ENCODE assay signal across 1 cellular context in the genomic region with DNA sequence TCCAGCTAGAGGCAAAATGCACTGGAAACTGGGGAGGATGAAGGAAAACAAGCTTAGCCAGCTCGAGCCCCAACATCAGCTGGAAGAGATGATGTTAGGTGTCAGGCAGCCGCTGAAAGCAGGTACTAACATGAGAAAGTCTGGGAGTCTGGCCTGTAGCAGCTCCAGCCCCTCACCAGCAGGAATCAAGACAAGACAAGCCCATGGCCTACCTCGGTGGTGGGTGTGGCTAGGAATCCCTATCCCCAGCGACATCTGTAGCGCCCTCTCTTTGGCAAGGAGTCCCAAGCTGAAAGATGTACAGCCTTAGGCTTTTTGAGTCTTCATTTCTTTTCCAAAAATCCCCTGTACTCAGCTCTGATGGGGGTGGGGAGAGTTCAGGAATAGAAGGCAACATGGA.
TF ChIP-seq lines count a peak whose summit lies in the region.

No MANE protein-coding gene starts in this region.

TF ChIP-seq in WTC11, 78 proteins besides CTCF, POLR2A, EP300 and RAD21 (continued from another document):
- TF ChIP-seq, protein P1, sequence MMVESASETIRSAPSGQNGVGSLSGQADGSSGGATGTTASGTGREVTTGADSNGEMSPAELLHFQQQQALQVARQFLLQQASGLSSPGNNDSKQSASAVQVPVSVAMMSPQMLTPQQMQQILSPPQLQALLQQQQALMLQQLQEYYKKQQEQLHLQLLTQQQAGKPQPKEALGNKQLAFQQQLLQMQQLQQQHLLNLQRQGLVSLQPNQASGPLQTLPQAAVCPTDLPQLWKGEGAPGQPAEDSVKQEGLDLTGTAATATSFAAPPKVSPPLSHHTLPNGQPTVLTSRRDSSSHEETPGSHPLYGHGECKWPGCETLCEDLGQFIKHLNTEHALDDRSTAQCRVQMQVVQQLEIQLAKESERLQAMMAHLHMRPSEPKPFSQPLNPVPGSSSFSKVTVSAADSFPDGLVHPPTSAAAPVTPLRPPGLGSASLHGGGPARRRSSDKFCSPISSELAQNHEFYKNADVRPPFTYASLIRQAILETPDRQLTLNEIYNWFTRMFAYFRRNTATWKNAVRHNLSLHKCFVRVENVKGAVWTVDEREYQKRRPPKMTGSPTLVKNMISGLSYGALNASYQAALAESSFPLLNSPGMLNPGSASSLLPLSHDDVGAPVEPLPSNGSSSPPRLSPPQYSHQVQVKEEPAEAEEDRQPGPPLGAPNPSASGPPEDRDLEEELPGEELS (CRISPR knock-in tag; IDR thresholded peaks at IDR 0.05), result no peak
- TF ChIP-seq CREB1 (CRISPR knock-in tag; IDR thresholded peaks at IDR 0.05) (no peak), ZNF121 (CRISPR knock-in tag; IDR thresholded peaks at IDR 0.05) (no peak), FOXP1 (CRISPR knock-in tag; IDR thresholded peaks at IDR 0.05; ENCODE audit: borderline replicate concordance) (no peak)
TF ChIP-seq in WTC11: peak in this region for 0.
